ENCODE assay signal across 18 cellular contexts in genomic region chr6:33758807-33759206, GRCh38. TPM values are rescaled to one million over a fixed set of nuclear protein-coding genes. Genes with fewer than 3 reads are reported as not detected.
DNase-seq lines count a peak whose midpoint lies in the region; ATAC-seq, FAIRE-seq and TF ChIP-seq lines count a peak whose summit lies in the region.
"Had no signal": no experiment of that assay in that cellular context is flagged by ENCODE, and none has a peak within 500 bp of the region (broad histone marks: within the 10 kb centered on the region; RNA-seq: fewer than 3 reads in every experiment).

No MANE protein-coding gene starts in this region.

- FAIRE-seq in A549 (lab: Jason Lieb, UNC) (no peak), H54 (lab: Jason Lieb, UNC) (no peak)
- FAIRE-seq: GM18507 had no signal

- no peak overlapping the region for H3K56ac ChIP-seq in mesendoderm (ENCODE audit: low read length)

- H3K79me1 ChIP-seq in mesendoderm (ENCODE audit: low read length) = no peaks in the 10 kb centered on the region

- no peak for TF ChIP-seq POLR2A in A549 (IDR thresholded peaks at IDR 0.05; ENCODE audit: low read length)
- TF ChIP-seq POLR2A in HCT116 (IDR thresholded peaks at IDR 0.05; ENCODE audit: borderline replicate concordance, extremely low read depth, insufficient read depth, insufficient read length) = no peak
- no peak for TF ChIP-seq POLR2A in H54 (IDR thresholded peaks at IDR 0.05; ENCODE audit: low read depth, low read length)

- H3K4me1 ChIP-seq in A549 = peaks cover 27% of the 10 kb centered on the region
- peaks cover 6 to 19% of the 10 kb centered on the region in 2 experiments; a peak in 3 of 4 replicates for H3K4me1 ChIP-seq in HCT116 (ENCODE audit: control insufficient read depth in 1 of 2, insufficient read depth in 2 of 2, low read length in 2 of 2)
- peaks cover 9% of the 10 kb centered on the region for H3K4me1 ChIP-seq in RWPE2 (ENCODE audit: insufficient read depth, poor library complexity, severe bottlenecking)
- no peaks in the 10 kb centered on the region for H3K4me1 ChIP-seq in mesendoderm (ENCODE audit: control insufficient read depth, low read depth, low read length)

- no peak for TF ChIP-seq RAD21 in A549 (conservative IDR thresholded peaks at IDR 0.05 in 1 of 2, IDR thresholded peaks at IDR 0.05 in 1 of 2)
- TF ChIP-seq RAD21 in HCT116 (IDR thresholded peaks at IDR 0.05; ENCODE audit: low read depth) = no peak

- no peaks in the 10 kb centered on the region for H3K9me2 ChIP-seq in HCT116 (ENCODE audit: insufficient read depth)

- H4K20me1 ChIP-seq in HCT116 (ENCODE audit: insufficient read depth) = no peaks in the 10 kb centered on the region

- POLR2A ChIA-PET in A549 (lab: Yijun Ruan, JAX) (no interaction called here), HCT116 (lab: Charles Lee) (no interaction called here)

- H3K4me3 ChIP-seq in A549 (no peak overlapping the region), HCT116 (replicated peaks in 1 of 2; ENCODE audit: low read depth in 1 of 2, low read length in 2 of 2) (no peak overlapping the region), RWPE2 (ENCODE audit: severe bottlenecking) (no peak overlapping the region), mesendoderm (ENCODE audit: low read length) (no peak overlapping the region)

- no peak overlapping the region for H2BK120ac ChIP-seq in mesendoderm (ENCODE audit: low read depth, low read length)

- TF ChIP-seq CTCF in A549 (IDR thresholded peaks at IDR 0.05) (no peak), HCT116 (IDR thresholded peaks at IDR 0.05 in 2 of 3, conservative IDR thresholded peaks at IDR 0.05 in 1 of 3; ENCODE audit: borderline replicate concordance in 1 of 3, insufficient read depth in 1 of 3, low read depth in 2 of 3, low read length in 2 of 3) (no peak), RWPE2 (IDR thresholded peaks at IDR 0.05; ENCODE audit: poor library complexity, severe bottlenecking) (no peak)

- no peak overlapping the region for H2AFZ ChIP-seq in HCT116 (ENCODE audit: low read depth, low read length, poor library complexity, severe bottlenecking)

- H4K8ac ChIP-seq in mesendoderm (ENCODE audit: low read depth, low read length) = no peak overlapping the region

- intact Hi-C loops in HCT116 (cut with micrococcal nuclease) = no loop called here

- BruUV-seq in HCT116 (replicated peaks; lab: Mats Ljungman, UMichigan) = no TSS peak

- no peak overlapping the region for H2AK5ac ChIP-seq in mesendoderm (ENCODE audit: low read length)

- no peak for DNase-seq in A549 (ENCODE audit: low read depth in 1 of 2, low spot score in 1 of 2)
- DNase-seq in HCT116 (ENCODE audit: low read depth, low spot score) = no peak
- no peak for DNase-seq in RWPE2 (ENCODE audit: low spot score)
- DNase-seq in left kidney (ENCODE audit: low read depth, low spot score) = peak; percentile 55
- no peak for DNase-seq in mesendoderm
- DNase-seq in GDM1 (lab: John Stamatoyannopoulos, UW) = no peak
- no peak for DNase-seq in H54 (ENCODE audit: insufficient read length, low spot score)
- DNase-seq: CD8-positive, alpha-beta memory T cell; HCEC 1CT; NCI-H1105 treated with DMSO at 0.1 percent for 48 hours; NCI-H187 treated with DMSO at 0.1 percent for 48 hours; NCI-H446 had no signal

- CTCF ChIA-PET in A549 (lab: Yijun Ruan, JAX) = interaction anchor here (1.0 to 3.1 kb wide), 10 partner anchors 9 to 397 kb away, joined by 4 to 11 read pairs (median 6); partner anchors contain the start of gene UQCC2
- CTCF ChIA-PET in HCT116 (lab: Charles Lee) = interaction anchor here (0.9 to 1.8 kb wide), 7 partner anchors 9 to 400 kb away, joined by 3 to 9 read pairs (median 4); partner anchors contain the start of gene UQCC2

- H3K79me2 ChIP-seq in HCT116 (ENCODE audit: insufficient read depth, low read length) (no peaks in the 10 kb centered on the region), mesendoderm (ENCODE audit: control insufficient read depth, insufficient read depth, low read length) (no peaks in the 10 kb centered on the region)

- RAD21 ChIA-PET in HCT116 (lab: Charles Lee; ENCODE audit: low non-redundant PET in 1 of 2, low total read pairs in 2 of 2, uncharacterized antibody in 2 of 2, unreplicated experiment in 2 of 2) = no interaction called here

- no peak overlapping the region for H2BK15ac ChIP-seq in mesendoderm (replicated peaks; ENCODE audit: low read depth)

- H3K27me3 ChIP-seq in HCT116 (ENCODE audit: insufficient read depth, low read length) (no peaks in the 10 kb centered on the region), RWPE2 (ENCODE audit: insufficient read depth, poor library complexity, severe bottlenecking) (no peaks in the 10 kb centered on the region), mesendoderm (ENCODE audit: insufficient read depth, low read length, poor library complexity) (no peaks in the 10 kb centered on the region)

- H3K9ac ChIP-seq in HCT116 (ENCODE audit: low read length) (no peak overlapping the region), mesendoderm (ENCODE audit: low read length) (no peak overlapping the region)

- no peak for ATAC-seq in A549
- no peak for ATAC-seq in HCT116
- peak; percentile 52 for ATAC-seq in RWPE2 (ENCODE audit: low read depth)
- ATAC-seq in GM19328 (IDR thresholded peaks at IDR 0.05; ENCODE audit: unreplicated experiment) = no peak

- no peak overlapping the region for H4K5ac ChIP-seq in mesendoderm (ENCODE audit: low read length)

- no peak overlapping the region for H2BK5ac ChIP-seq in mesendoderm (ENCODE audit: low read length)

- H3K27ac ChIP-seq in A549 = no peak overlapping the region; a peak in 1 of 6 replicates
- no peak overlapping the region for H3K27ac ChIP-seq in HCT116 (ENCODE audit: low read depth, low read length)
- no peak overlapping the region for H3K27ac ChIP-seq in RWPE2 (ENCODE audit: poor library complexity, severe bottlenecking)
- H3K27ac ChIP-seq in mesendoderm (ENCODE audit: low read depth, low read length) = no peak overlapping the region

- TF ChIP-seq EP300 in A549 (IDR thresholded peaks at IDR 0.05) = no peak

- no peak overlapping the region for H3K18ac ChIP-seq in mesendoderm (ENCODE audit: low read length)

- H3K4ac ChIP-seq in mesendoderm (ENCODE audit: low read depth, low read length) = no peak overlapping the region

- H3K36me3 ChIP-seq in HCT116 (ENCODE audit: control insufficient read depth in 1 of 2, insufficient read depth in 2 of 2, low read length in 2 of 2) (no peaks in the 10 kb centered on the region), RWPE2 (ENCODE audit: low read depth) (no peaks in the 10 kb centered on the region), mesendoderm (ENCODE audit: control insufficient read depth, insufficient read depth, low read length) (no peaks in the 10 kb centered on the region)

- H3K9me3 ChIP-seq in A549 (no peaks in the 10 kb centered on the region), HCT116 (ENCODE audit: control insufficient read depth in 1 of 2, insufficient read depth in 1 of 2, low read depth in 1 of 2, low read length in 2 of 2) (no peaks in the 10 kb centered on the region), RWPE2 (ENCODE audit: severe bottlenecking) (no peaks in the 10 kb centered on the region)

- WGBS in A549 (ENCODE audit: missing lambda C conversion rate) = 8% methylated on average over 7 of the region's 7 CpGs
- WGBS in mesendoderm (ENCODE audit: extremely low coverage, insufficient coverage, low lambda C conversion rate) = no CpG with 5 or more reads among the region's 7 CpGs

- peak overlapping the region; percentile 16; the same call in 2 of the 3 replicates for H3K4me2 ChIP-seq in A549
- H3K4me2 ChIP-seq in HCT116 (ENCODE audit: low read length) = peak overlapping the region; percentile 47; the same call in 1 of the 2 replicates
- no peak overlapping the region for H3K4me2 ChIP-seq in mesendoderm (ENCODE audit: low read length)

- H3K23ac ChIP-seq in mesendoderm (ENCODE audit: low read length) = no peak overlapping the region

TF ChIP-seq in A549, 52 proteins besides CTCF, POLR2A, EP300 and RAD21 (continues in another document):
- TF ChIP-seq MAFK (IDR thresholded peaks at IDR 0.05; ENCODE audit: partially characterized antibody) = peak; percentile 70

RNA-seq across cellular contexts. Expression of gene IP6K3, which starts 12.1 kb away (rescaled TPM):
- 0.11 and 0.12 TPM in 2 replicates for polyA plus RNA-seq in A549 (2011; rRNA removed)
- 0.04 and 0.05 TPM in 2 replicates for polyA plus RNA-seq in A549 (2012; cell fraction: cytosol; rRNA removed)
- 0.08 and 0.12 TPM in 2 replicates for polyA plus RNA-seq in A549 (2012; cell fraction: nucleus; rRNA removed)
- polyA plus RNA-seq in A549 (2017; fragmentation: RNase III; extraction: RNeasy Plus Mini Kit Qiagen cat#74134 plus additional on column Dnase treatment) = 0.03 to 0.20 TPM (median 0.07 TPM) in 3 replicates
- not detected in 2 replicates for polyA minus RNA-seq in A549 (2011; rRNA and poly(A)+ RNA removed)
- total RNA-seq in HCT116 (2021; ENCODE audit: unreplicated experiment) = not detected
- polyA plus RNA-seq in HCT116 (2012) = 0.02 TPM in 1 of 2 replicates, not detected in the other
- 0.01 TPM for polyA plus RNA-seq in mesendoderm (2013, experiment 1 of 2)
- 0.04 TPM for polyA plus RNA-seq in mesendoderm (2013, experiment 2 of 2)
- total RNA-seq: CD8-positive, alpha-beta memory T cell; HT-29; M059J; OCI-LY7 had no signal
- polyA plus RNA-seq: CD8-positive, alpha-beta memory T cell had no signal

RNA-seq across cellular contexts. Expression of gene LEMD2, which starts 30.1 kb away (rescaled TPM):
- polyA plus RNA-seq in A549 (2011; rRNA removed) = 43.2 and 53.0 TPM in 2 replicates
- 32.8 and 35.7 TPM in 2 replicates for polyA plus RNA-seq in A549 (2012; cell fraction: cytosol; rRNA removed)
- 64.8 and 72.6 TPM in 2 replicates for polyA plus RNA-seq in A549 (2012; cell fraction: nucleus; rRNA removed)
- polyA plus RNA-seq in A549 (2017; fragmentation: RNase III; extraction: RNeasy Plus Mini Kit Qiagen cat#74134 plus additional on column Dnase treatment) = 44.1 to 48.8 TPM (median 48.3 TPM) in 3 replicates
- 40.6 and 49.4 TPM in 2 replicates for polyA minus RNA-seq in A549 (2011; rRNA and poly(A)+ RNA removed)
- total RNA-seq in HCT116 (2021; ENCODE audit: unreplicated experiment) = 43.9 TPM
- 27.4 and 28.0 TPM in 2 replicates for polyA plus RNA-seq in HCT116 (2012)
- 23.7 TPM for polyA plus RNA-seq in mesendoderm (2013, experiment 1 of 2)
- 22.2 TPM for polyA plus RNA-seq in mesendoderm (2013, experiment 2 of 2)

RNA-seq across cellular contexts. Expression of gene MLN, which starts 45.0 kb away (rescaled TPM):
- polyA plus RNA-seq in A549 (2011; rRNA removed) (not detected in 2 replicates), A549 (2017; fragmentation: RNase III; extraction: RNeasy Plus Mini Kit Qiagen cat#74134 plus additional on column Dnase treatment) (not detected in 3 replicates)
- polyA plus RNA-seq in A549 (2012; cell fraction: cytosol; rRNA removed) = not detected in 2 replicates
- polyA plus RNA-seq in A549 (2012; cell fraction: nucleus; rRNA removed) = not detected in 2 replicates
- polyA minus RNA-seq in A549 (2011; rRNA and poly(A)+ RNA removed) = not detected in 2 replicates
- not detected for total RNA-seq in HCT116 (2021; ENCODE audit: unreplicated experiment)
- not detected in 2 replicates for polyA plus RNA-seq in HCT116 (2012)
- not detected for polyA plus RNA-seq in mesendoderm (2013, experiment 1 of 2)
- polyA plus RNA-seq in mesendoderm (2013, experiment 2 of 2) = not detected
- total RNA-seq: CD8-positive, alpha-beta memory T cell; HT-29; M059J; OCI-LY7 had no signal
- polyA plus RNA-seq: BJ; CD8-positive, alpha-beta memory T cell had no signal

RNA-seq across cellular contexts. Expression of gene UQCC2, which starts 47.3 kb away (rescaled TPM):
- polyA plus RNA-seq in A549 (2011; rRNA removed) (65.5 and 90.8 TPM in 2 replicates), A549 (2017; fragmentation: RNase III; extraction: RNeasy Plus Mini Kit Qiagen cat#74134 plus additional on column Dnase treatment) (78.2 to 82.0 TPM (median 81.4 TPM) in 3 replicates)
- 46.0 and 46.7 TPM in 2 replicates for polyA plus RNA-seq in A549 (2012; cell fraction: cytosol; rRNA removed)
- 22.9 and 25.5 TPM in 2 replicates for polyA plus RNA-seq in A549 (2012; cell fraction: nucleus; rRNA removed)
- polyA minus RNA-seq in A549 (2011; rRNA and poly(A)+ RNA removed) = 12.9 and 17.1 TPM in 2 replicates
- total RNA-seq in HCT116 (2021; ENCODE audit: unreplicated experiment) = 95.1 TPM
- 128 and 169 TPM in 2 replicates for polyA plus RNA-seq in HCT116 (2012)
- 90.1 TPM for polyA plus RNA-seq in mesendoderm (2013, experiment 1 of 2)
- polyA plus RNA-seq in mesendoderm (2013, experiment 2 of 2) = 91.4 TPM
